8 cellular contexts compared by ENCODE assay signal in genomic region chr15:33201376-33202189, GRCh38. TPM values are rescaled to one million over a fixed set of nuclear protein-coding genes. Genes with fewer than 3 reads are reported as not detected.
A peak's percentile ranks its signal among the peaks of the same experiment; 100 is the strongest.
DNase-seq lines count a peak whose midpoint lies in the region; ATAC-seq and TF ChIP-seq lines count a peak whose summit lies in the region.

No MANE protein-coding gene starts in this region.

- no peak overlapping the region for H2AK5ac ChIP-seq in mesendoderm (ENCODE audit: low read length)

- H2BK5ac ChIP-seq in mesendoderm (ENCODE audit: low read length): no peak overlapping the region

- H3K36me3 ChIP-seq in colonic mucosa (no peaks in the 10 kb centered on the region), mesendoderm (ENCODE audit: control insufficient read depth, insufficient read depth, low read length) (no peaks in the 10 kb centered on the region)

- ATAC-seq in activated CD4-positive, CD25-positive, alpha-beta regulatory T cell treated with anti-CD3 and anti-CD28 coated beads, Interleukin-2, amount 50 U/mL, for 24 hours: peak; percentile 94 to 96

- no peaks in the 10 kb centered on the region for H3K79me2 ChIP-seq in mesendoderm (ENCODE audit: control insufficient read depth, insufficient read depth, low read length)

- H3K27me3 ChIP-seq in colonic mucosa (no peaks in the 10 kb centered on the region), mesendoderm (ENCODE audit: insufficient read depth, low read length, poor library complexity) (no peaks in the 10 kb centered on the region)

- WGBS in mesendoderm (ENCODE audit: extremely low coverage, insufficient coverage, low lambda C conversion rate): no CpG with 5 or more reads among the region's 11 CpGs

- H3K23ac ChIP-seq in mesendoderm (ENCODE audit: low read length): no peak overlapping the region

- no peaks in the 10 kb centered on the region for H3K79me1 ChIP-seq in mesendoderm (ENCODE audit: low read length)

- H3K18ac ChIP-seq in mesendoderm (ENCODE audit: low read length): peak overlapping the region; percentile 63

- H3K9me3 ChIP-seq in colonic mucosa: no peaks in the 10 kb centered on the region

- CTCF ChIA-PET in HEK293T (lab: Yijun Ruan, JAX): interaction anchor here (1.0 kb wide), 1 partner anchor 14 kb away, joined by 4 read pairs; no protein-coding TSS in a partner anchor

- H3K56ac ChIP-seq in mesendoderm (ENCODE audit: low read length): no peak overlapping the region

- H2BK15ac ChIP-seq in mesendoderm (replicated peaks; ENCODE audit: low read depth): peak overlapping the region; percentile 57

- H4K8ac ChIP-seq in mesendoderm (ENCODE audit: low read depth, low read length): no peak overlapping the region

- no peak overlapping the region for H3K4me2 ChIP-seq in mesendoderm (ENCODE audit: low read length)

- H3K4me3 ChIP-seq in colonic mucosa (peak overlapping the region; percentile 1), mesendoderm (ENCODE audit: low read length) (no peak overlapping the region)

- peak; percentile 54 for DNase-seq in GM13977 (ENCODE audit: low spot score)
- peak; percentile 13 for DNase-seq in HEK293T (ENCODE audit: extremely low spot score)
- peak; percentile 54 for DNase-seq in MV-4-11 (lab: John Stamatoyannopoulos, UW)
- peak; percentile 45 for DNase-seq in colonic mucosa
- peak; percentile 98 for DNase-seq in mesendoderm
- DNase-seq in stimulated activated CD8-positive, alpha-beta memory T cell treated with anti-CD3 and anti-CD28 coated beads, Interleukin-7, amount 100 ng/mL, for 1 hour (ENCODE audit: low read depth in 2 of 2): peak; percentile 24 to 28
- no peak for DNase-seq in putamen (ENCODE audit: low spot score)

- TF ChIP-seq CTCF in GM13977 (IDR thresholded peaks at IDR 0.05; ENCODE audit: extremely low read depth, insufficient read depth, missing control alignments) (no peak), colonic mucosa (IDR thresholded peaks at IDR 0.05) (no peak)

- in situ Hi-C loops in GM13977 (cut with MboI; ENCODE audit: low pct_unique_long_range_greater_than_20kb, low sequenced_read_pairs, unreplicated experiment): no loop called here

- no peak overlapping the region for H3K9ac ChIP-seq in colonic mucosa (ENCODE audit: low read depth in 2 of 2, low read length in 2 of 2)
- no peak overlapping the region for H3K9ac ChIP-seq in mesendoderm (ENCODE audit: low read length)

- H3K4ac ChIP-seq in mesendoderm (ENCODE audit: low read depth, low read length): no peak overlapping the region

- intact Hi-C loops in colonic mucosa (cut with DNase I): no loop called here

- no peaks in the 10 kb centered on the region for H3K4me1 ChIP-seq in colonic mucosa
- no peaks in the 10 kb centered on the region for H3K4me1 ChIP-seq in mesendoderm (ENCODE audit: control insufficient read depth, low read depth, low read length)

- H3K27ac ChIP-seq in colonic mucosa (no peak overlapping the region), mesendoderm (ENCODE audit: low read depth, low read length) (no peak overlapping the region)

- POLR2A ChIA-PET in HEK293T (lab: Yijun Ruan, JAX): no interaction called here

- no peak overlapping the region for H4K5ac ChIP-seq in mesendoderm (ENCODE audit: low read length)

- H2BK120ac ChIP-seq in mesendoderm (ENCODE audit: low read depth, low read length): no peak overlapping the region

TF ChIP-seq in HEK293T, 16 proteins besides CTCF, POLR2A, EP300 and RAD21:
- TF ChIP-seq NFRKB (IDR thresholded peaks at IDR 0.05) (no peak), FOXK2 (IDR thresholded peaks at IDR 0.05) (no peak), FOXA1 (IDR thresholded peaks at IDR 0.05) (no peak), HDGF (IDR thresholded peaks at IDR 0.05; ENCODE audit: borderline replicate concordance) (no peak), L3MBTL2 (conservative IDR thresholded peaks at IDR 0.05) (no peak), ELF4 (IDR thresholded peaks at IDR 0.05) (no peak), LEF1 (IDR thresholded peaks at IDR 0.05; ENCODE audit: borderline replicate concordance) (no peak), SP1 (IDR thresholded peaks at IDR 0.05) (no peak), TARDBP (IDR thresholded peaks at IDR 0.05) (no peak), BHLHE40 (IDR thresholded peaks at IDR 0.05; ENCODE audit: borderline replicate concordance) (no peak), ZNF384 (IDR thresholded peaks at IDR 0.05) (no peak), FOXM1 (IDR thresholded peaks at IDR 0.05; ENCODE audit: borderline replicate concordance) (no peak), PKNOX1 (IDR thresholded peaks at IDR 0.05) (no peak), SUZ12 (IDR thresholded peaks at IDR 0.05) (no peak), ARNT (IDR thresholded peaks at IDR 0.05) (no peak)

RNA-seq across cellular contexts. Expression of gene FMN1, which starts 7.1 kb away (rescaled TPM):
- 10 to 100 TPM; 23.5 to 32.0 TPM for total RNA-seq in colonic mucosa
- polyA plus RNA-seq in mesendoderm (2013, experiment 1 of 2): 1.7 TPM
- 1.3 TPM for polyA plus RNA-seq in mesendoderm (2013, experiment 2 of 2)
